8 cellular contexts compared by ENCODE assay signal in genomic region chr18:13530879-13531387, GRCh38.
A peak's percentile ranks its signal among the peaks of the same experiment; 100 is the strongest.
DNase-seq lines count a peak whose midpoint lies in the region; ATAC-seq and TF ChIP-seq lines count a peak whose summit lies in the region.

No MANE protein-coding gene starts in this region.

- H3K27ac ChIP-seq in coronary artery, result peak overlapping the region; percentile 55 to 82

- intact Hi-C loops in Right ventricle myocardium inferior (cut with DNase I) (loop anchor here (1.0 to 10.0 kb wide), 3 partner anchors 104 to 416 kb away; no protein-coding TSS in a partner anchor), cardiac septum (cut with DNase I) (loop anchor here (5.0 kb wide), 1 partner anchor 314 kb away; the partner anchor contains the start of gene LDLRAD4)

- ATAC-seq in Right ventricle myocardium inferior, result peak; percentile 88
- no peak for ATAC-seq in HG02885 (IDR thresholded peaks at IDR 0.05; ENCODE audit: poor library complexity, unreplicated experiment)
- no peak for ATAC-seq in GM21786 (IDR thresholded peaks at IDR 0.05; ENCODE audit: unreplicated experiment)

- DNase-seq in Right ventricle myocardium inferior (ENCODE audit: missing footprints) (peak; percentile 77), cardiac septum (ENCODE audit: low spot score) (no peak), NCI-H748 treated with DMSO at 0.1 percent for 48 hours (lab: John Stamatoyannopoulos, UW) (peak; percentile 19), coronary artery (ENCODE audit: low spot score) (peak; percentile 84), lung microvascular endothelial cell (ENCODE audit: low read depth in 2 of 2) (peak; percentile 76 to 88), ureter (ENCODE audit: low spot score) (peak; percentile 64)

- peak overlapping the region; percentile 45 for H3K4me3 ChIP-seq in coronary artery

- TF ChIP-seq CTCF in coronary artery (IDR thresholded peaks at IDR 0.05), result peak; percentile 64
